14 cellular contexts compared by ENCODE assay signal in genomic region chr17:17314501-17315071, GRCh38.
"Had no signal": no experiment of that assay in that cellular context is flagged by ENCODE, and none has a peak within 500 bp of the region (broad histone marks: within the 10 kb centered on the region; RNA-seq: fewer than 3 reads in every experiment).

No MANE protein-coding gene starts in this region.

- ATAC-seq: activated CD8-positive, alpha-beta T cell treated with anti-CD3 and anti-CD28 coated beads, Interleukin-2, amount 10 ng/mL, durations not matched to agents 7 days and 5 days; stimulated activated naive B cell treated with anti-CD40 and anti-IgM and Interleukin-4, amounts not matched to agents 10 μg/mL and 1 μg/mL and 100 μg/mL, for 72 hours; T-cell had no signal

- H3K4me1 ChIP-seq: parathyroid adenoma had no signal

- DNase-seq: activated CD4-positive, alpha-beta T cell treated with anti-CD3 and anti-CD28 coated beads for 4 hours; activated CD8-positive, alpha-beta T cell treated with anti-CD3 and anti-CD28 coated beads, Interleukin-2, amount 10 ng/mL, durations not matched to agents 7 days and 5 days; activated naive CD4-positive, alpha-beta T cell treated with Interleukin-2 at 50 U/mL for 16 hours; central memory CD4-positive, alpha-beta T cell; cortex of kidney; effector memory CD4-positive, alpha-beta T cell; mesenchymal stem cell; right cardiac atrium; stimulated activated CD4-positive, alpha-beta T cell treated with anti-CD3 and anti-CD28 coated beads, Interleukin-2, amount 100 ng/mL, for 24 hours; stimulated activated naive B cell treated with anti-CD40 and anti-IgM and Interleukin-4, amounts not matched to agents 10 μg/mL and 1 μg/mL and 100 μg/mL, for 72 hours; T-cell; T1000; WERI-Rb-1 had no signal

- H3K27ac ChIP-seq: parathyroid adenoma, WERI-Rb-1 had no signal

- H2AFZ ChIP-seq: parathyroid adenoma had no signal

- H3K36me3 ChIP-seq: WERI-Rb-1 had no signal

- H3K9ac ChIP-seq: parathyroid adenoma had no signal
